9 cellular contexts compared by ENCODE assay signal in the genomic region with DNA sequence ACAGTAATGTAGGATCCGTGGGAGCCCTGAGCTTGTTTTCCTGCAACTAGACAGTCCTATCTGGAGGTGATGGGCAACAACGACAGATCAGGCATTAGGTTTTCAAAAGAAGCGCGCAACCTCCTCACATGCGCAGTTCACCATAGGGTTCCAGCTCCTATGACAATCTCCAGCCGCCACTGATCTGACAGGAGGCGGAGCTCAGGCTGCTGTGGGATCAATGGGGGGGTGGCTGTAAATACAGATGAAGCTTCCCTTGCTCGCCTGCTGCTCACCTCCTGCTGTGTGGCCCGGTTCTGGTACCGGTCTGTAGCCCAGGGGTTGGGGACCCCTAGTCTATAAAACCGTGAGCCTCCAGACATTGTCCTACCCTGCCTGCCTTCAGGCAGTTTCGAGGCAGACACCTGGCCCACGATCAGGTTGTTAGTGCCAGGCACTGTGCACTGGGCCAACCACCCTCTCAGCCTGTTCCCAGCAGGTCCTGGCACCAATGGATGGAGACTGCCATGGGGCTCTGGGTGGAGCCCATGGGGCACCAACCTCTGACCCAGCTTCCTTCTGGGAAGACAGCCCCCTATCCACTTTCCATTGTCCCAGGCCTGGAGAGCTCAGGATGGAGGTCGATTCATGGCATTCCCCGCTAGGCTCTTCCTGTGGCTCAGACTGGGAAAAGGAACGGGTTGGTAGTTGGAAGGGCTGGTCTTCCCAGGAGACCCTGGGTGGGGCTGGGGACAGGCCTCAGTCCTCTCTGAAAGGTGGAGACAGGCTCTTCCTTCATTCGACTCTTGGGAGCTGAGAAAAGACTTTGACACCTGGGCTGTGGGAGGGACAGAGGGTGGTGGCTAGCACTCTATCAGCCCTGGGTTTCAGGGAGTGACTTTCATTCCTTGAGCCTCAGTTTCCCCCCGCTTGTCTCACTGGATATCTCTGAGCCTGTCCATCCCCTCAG. TPM values are rescaled to one million over a fixed set of nuclear protein-coding genes. Genes with fewer than 3 reads are reported as not detected.
DNase-seq lines count a peak whose midpoint lies in the region; ATAC-seq and TF ChIP-seq lines count a peak whose summit lies in the region.
"Had no signal": no experiment of that assay in that cellular context is flagged by ENCODE, and none has a peak within 500 bp of the region (broad histone marks: within the 10 kb centered on the region; RNA-seq: fewer than 3 reads in every experiment).

No MANE protein-coding gene starts in this region.

- H3K9me3 ChIP-seq in Caco-2 = no peaks in the 10 kb centered on the region
- H3K9me3 ChIP-seq in uterus = no peaks in the 10 kb centered on the region
- H3K9me3 ChIP-seq: body of pancreas had no signal

- CTCF ChIA-PET in Caco-2 (lab: Charles Lee) = interaction anchor here (0.7 to 2.2 kb wide), 2 partner anchors 10 to 117 kb away, joined by 3 to 42 read pairs; partner anchors contain the start of gene SPOUT1

- no TSS peak for BruUV-seq in Caco-2 (replicated peaks; lab: Mats Ljungman, UMichigan)

- H3K27ac Mint-ChIP-seq in Caco-2 (ENCODE audit: unreplicated experiment) = no peak overlapping the region

- no peak for TF ChIP-seq CTCF in Caco-2 (IDR thresholded peaks at IDR 0.05; ENCODE audit: insufficient read depth in 1 of 2, low read depth in 1 of 2, low read length in 1 of 2, severe bottlenecking in 1 of 2, unreplicated experiment in 1 of 2)
- TF ChIP-seq CTCF in uterus (IDR thresholded peaks at IDR 0.05) = no peak

- ATAC-seq in GM21528 (IDR thresholded peaks at IDR 0.05; ENCODE audit: low FRiP score, unreplicated experiment) = no peak

- peak overlapping the region; percentile 77 for H3K4me3 Mint-ChIP-seq in Caco-2 (ENCODE audit: unreplicated experiment)

- no peaks in the 10 kb centered on the region for H3K27me3 ChIP-seq in Caco-2 (replicated peaks; ENCODE audit: control insufficient read depth, insufficient read depth, low read length)
- H3K27me3 ChIP-seq in uterus = no peaks in the 10 kb centered on the region
- H3K27me3 ChIP-seq: body of pancreas had no signal

- H3K4me1 ChIP-seq in Caco-2 = no peaks in the 10 kb centered on the region; the same call in none of the 2 replicates
- peaks cover 0 to 4% of the 10 kb centered on the region in 2 donors for H3K4me1 ChIP-seq in uterus

- no peaks in the 10 kb centered on the region for H3K27me3 Mint-ChIP-seq in Caco-2 (ENCODE audit: insufficient read depth, unreplicated experiment)

- H3K4me3 ChIP-seq in Caco-2 (ENCODE audit: low read depth, low read length) (peak overlapping the region; percentile 95), uterus (no peak overlapping the region)

- intact Hi-C loops in Caco-2 (cut with micrococcal nuclease; ENCODE audit: unreplicated experiment) (loop anchor here (2.0 to 5.0 kb wide), 4 partner anchors 49 to 95 kb away; partner anchors contain the start of genes KYAT1, LRRC8A, ZDHHC12 and ZER1), uterus (cut with DNase I; ENCODE audit: low total_unique reads) (no loop called here)

- TF ChIP-seq POLR2A in uterus (IDR thresholded peaks at IDR 0.05) = no peak

- POLR2A ChIA-PET in Caco-2 (lab: Charles Lee) = interaction anchor here (0.6 to 2.8 kb wide), 2 partner anchors 10 to 128 kb away, joined by 3 to 43 read pairs; partner anchors contain the start of gene SPOUT1

- DNase-seq in Caco-2 (no peak), NCI-H2029 treated with DMSO at 0.1 percent for 48 hours (lab: John Stamatoyannopoulos, UW) (peak; percentile 26), anterior cingulate cortex (lab: John Stamatoyannopoulos, UW) (peak in 33 of 58 donors; percentile 6 to 63 (median 26)), left kidney (ENCODE audit: low read depth, low spot score) (peak; percentile 40), uterus (peak; percentile 64 to 75), activated gamma-delta T cell (lab: John Stamatoyannopoulos, UW) (no peak), cortex of kidney (lab: John Stamatoyannopoulos, UW) (no peak)

- H3K9me3 Mint-ChIP-seq in Caco-2 (ENCODE audit: unreplicated experiment) = no peaks in the 10 kb centered on the region

- no peak overlapping the region for H3K27ac ChIP-seq in uterus

- peaks cover 1% of the 10 kb centered on the region for H3K36me3 ChIP-seq in Caco-2 (ENCODE audit: control insufficient read depth, insufficient read depth, low read length)
- H3K36me3 ChIP-seq in uterus = no peaks in the 10 kb centered on the region

- H3K4me1 Mint-ChIP-seq in Caco-2 (ENCODE audit: low read depth, unreplicated experiment) = peaks cover 15% of the 10 kb centered on the region

- peaks cover 72% of the 10 kb centered on the region for H3K36me3 Mint-ChIP-seq in Caco-2 (ENCODE audit: insufficient read depth, unreplicated experiment)

RNA-seq across cellular contexts. Expression of gene ENDOG, which starts 1.7 kb away (rescaled TPM):
- total RNA-seq in Caco-2 (2022) (25.9 and 30.0 TPM in 2 replicates), uterus (10 to 100 TPM in 2 of 4 donors, 1 to 10 TPM in 2; 2.1 to 22.0 (median 9.1) TPM)

RNA-seq across cellular contexts. Expression of gene SPOUT1, which starts 9.6 kb away (rescaled TPM):
- 76.2 and 88.0 TPM in 2 replicates for total RNA-seq in Caco-2 (2022)
- total RNA-seq in uterus = 10 to 100 TPM in 2 of 4 donors, 1 to 10 TPM in 2; 4.4 to 34.2 (median 17.3) TPM

RNA-seq across cellular contexts. Expression of gene TBC1D13, which starts 32.9 kb away (rescaled TPM):
- total RNA-seq in Caco-2 (2022) = 35.6 and 39.9 TPM in 2 replicates
- 10 to 100 TPM in 3 of 4 donors, 1 to 10 TPM in 1; 7.1 to 26.8 (median 23.3) TPM for total RNA-seq in uterus

RNA-seq across cellular contexts. Expression of gene ZER1, which starts 48.3 kb away (rescaled TPM):
- total RNA-seq in Caco-2 (2022) (21.7 and 28.6 TPM in 2 replicates), uterus (10 to 100 TPM; 16.1 to 52.0 (median 21.2) TPM)

Comparison
In these comparisons a context has a peak if more than half of its experiments do, and no peak if none do; other contexts are left out.
1. DNase-seq: peak in NCI-H2029 treated with DMSO at 0.1 percent for 48 hours (single experiment), anterior cingulate cortex (33 of 58), left kidney (single experiment) and uterus (2 of 2); none in Caco-2 (0 of 2), activated gamma-delta T cell (single experiment) and cortex of kidney (single experiment).